In genomic region chr19:13053761-13054604, GRCh38 we compare ENCODE assay signal across 8 cellular contexts. TPM values are rescaled to one million over a fixed set of nuclear protein-coding genes. Genes with fewer than 3 reads are reported as not detected.
A peak's percentile ranks its signal among the peaks of the same experiment; 100 is the strongest.
DNase-seq lines count a peak whose midpoint lies in the region; ATAC-seq, FAIRE-seq and TF ChIP-seq lines count a peak whose summit lies in the region.

No MANE protein-coding gene starts in this region.

- peak; percentile 88 to 91 for TF ChIP-seq EP300 in HepG2 (IDR thresholded peaks at IDR 0.05; ENCODE audit: low read depth in 2 of 2, low read length in 2 of 2)
- TF ChIP-seq EP300 in HepG2 (CRISPR knock-in tag; IDR thresholded peaks at IDR 0.05; ENCODE audit: borderline replicate concordance): peak; percentile 88

- H3K27me3 ChIP-seq in HepG2 (ENCODE audit: control insufficient read depth in 1 of 2, insufficient read depth in 2 of 2, low read length in 2 of 2) (no peaks in the 10 kb centered on the region), thyroid gland (no peaks in the 10 kb centered on the region)

- peak overlapping the region; percentile 81 for H3K4me2 ChIP-seq in HepG2 (ENCODE audit: low read depth, low read length)

- peaks cover 24% of the 10 kb centered on the region for H3K79me2 ChIP-seq in HepG2 (ENCODE audit: insufficient read depth, low read length)

- H4K20me1 ChIP-seq in HepG2 (ENCODE audit: insufficient read depth, low read length): peaks cover 10% of the 10 kb centered on the region

- peak; percentile 84 for ATAC-seq in HepG2

- peak; percentile 86 for DNase-seq in HuH-7 (ENCODE audit: low spot score)
- DNase-seq in HepG2 (ENCODE audit: low spot score): peak; percentile 97
- DNase-seq in thyroid gland: peak; percentile 95 to 97
- no peak for DNase-seq in cerebellar nuclear complex (lab: John Stamatoyannopoulos, UW)
- no peak for DNase-seq in NCI-H1436 (lab: John Stamatoyannopoulos, UW)
- DNase-seq in putamen (ENCODE audit: low spot score): no peak
- no peak for DNase-seq in NK-92 treated with Interleukin-12 subunit alpha and Interleukin-12 subunit beta, amount 100 ng/mL, for 24 hours (lab: John Stamatoyannopoulos, UW)

- CTCF ChIA-PET in HepG2 (lab: Yijun Ruan, JAX; ENCODE audit: low intra/inter-chr PET ratio, low total read pairs): no interaction called here

- no peaks in the 10 kb centered on the region for H3K9me3 ChIP-seq in HepG2 (ENCODE audit: low read length)
- H3K9me3 ChIP-seq in thyroid gland: no peaks in the 10 kb centered on the region

- peak; percentile 34; the same call in 1 of the 2 replicates for TF ChIP-seq RAD21 in HepG2 (CRISPR knock-in tag; IDR thresholded peaks at IDR 0.05)

- H3K4me1 ChIP-seq in HepG2 (ENCODE audit: insufficient read depth, low read length): peaks cover 90% of the 10 kb centered on the region
- peaks cover 90 to 95% of the 10 kb centered on the region in 2 donors for H3K4me1 ChIP-seq in thyroid gland

- WGBS in HepG2 (ENCODE audit: low lambda C conversion rate): 7% methylated on average over 12 of the region's 16 CpGs
- 15 to 31% methylated on average over 10 to 13 of the region's 16 CpGs for WGBS in thyroid gland, 2 donors

- H3K36me3 ChIP-seq in HepG2 (replicated peaks in 1 of 2; ENCODE audit: control insufficient read depth in 1 of 2, insufficient read depth in 2 of 2, low read length in 2 of 2) (no peaks in the 10 kb centered on the region), thyroid gland (no peaks in the 10 kb centered on the region)

- H2AFZ ChIP-seq in HepG2 (ENCODE audit: low read length): no peak overlapping the region

- TF ChIP-seq CTCF in HepG2 (CRISPR knock-in tag; IDR thresholded peaks at IDR 0.05): no peak; the same call in 1 of the 2 replicates
- no peak for TF ChIP-seq CTCF in thyroid gland (IDR thresholded peaks at IDR 0.05)

- H3K4me3 ChIP-seq in HepG2 (replicated peaks in 1 of 3; ENCODE audit: insufficient read depth in 1 of 3, low read depth in 2 of 3, low read length in 3 of 3) (peak overlapping the region in 1 of 3 experiments; percentile 45; a peak in 2 of 6 replicates), thyroid gland (replicated peaks in 1 of 3) (no peak overlapping the region)

- POLR2A ChIA-PET in HepG2 (lab: Yijun Ruan, JAX): interaction anchor here (0.8 to 7.1 kb wide), 24 partner anchors 10 to 116 kb away, joined by 3 to 121 read pairs (median 6); partner anchors contain the start of genes CALR, IER2 and STX10

- intact Hi-C loops in HepG2 (cut with micrococcal nuclease; ENCODE audit: unreplicated experiment) (no loop called here), thyroid gland (cut with DNase I) (no loop called here)

- TSS peak; percentile 84 for BruUV-seq in HepG2 (replicated peaks; lab: Mats Ljungman, UMichigan)

- TF ChIP-seq POLR2A in HepG2 (IDR thresholded peaks at IDR 0.05; ENCODE audit: insufficient read depth in 1 of 2, low read depth in 2 of 2, low read length in 2 of 2): peak; percentile 46 to 64; a peak in 3 of 4 replicates
- TF ChIP-seq POLR2A in thyroid gland (IDR thresholded peaks at IDR 0.05): peak in 1 of 2 donors; percentile 60

- peak; percentile 99 for FAIRE-seq in HepG2 (lab: Jason Lieb, UNC)

- in situ Hi-C loops in HepG2 (cut with HindIII; ENCODE audit: extremely low pct_ligation_motif_present, low pct_unique_long_range_greater_than_20kb): no loop called here

- peak overlapping the region; percentile 75 for H3K9ac ChIP-seq in HepG2 (ENCODE audit: insufficient read depth, low read depth, low read length)

- H3K27ac ChIP-seq in cingulate gyrus (ENCODE audit: low read depth, low read length): peak overlapping the region; percentile 92
- peak overlapping the region; percentile 91 for H3K27ac ChIP-seq in HepG2 (ENCODE audit: extremely low read length, insufficient read depth, low read length)
- H3K27ac ChIP-seq in thyroid gland: peak overlapping the region; percentile 100

TF ChIP-seq in HepG2, 621 proteins besides CTCF, POLR2A, EP300 and RAD21 (continues in another document):
- no peak for TF ChIP-seq ZNF24 (IDR thresholded peaks at IDR 0.05)
- TF ChIP-seq REST (IDR thresholded peaks at IDR 0.05; ENCODE audit: borderline replicate concordance in 1 of 2, low read depth in 1 of 2, low read length in 2 of 2): peak in 1 of 2 experiments; percentile 24; a peak in 1 of 4 replicates
- TF ChIP-seq SRSF1 (optimal IDR thresholded peaks at IDR 0.05; ENCODE audit: low read depth, low read length): peak; percentile 87
- TF ChIP-seq MYC (CRISPR knock-in tag; IDR thresholded peaks at IDR 0.05; ENCODE audit: borderline replicate concordance): peak; percentile 71; the same call in 1 of the 2 replicates
- TF ChIP-seq ZNF652 (CRISPR knock-in tag; IDR thresholded peaks at IDR 0.05; ENCODE audit: borderline replicate concordance, low read depth): 0 out of 2 replicates have a peak, but pooled peaks have one; percentile 12

RNA-seq across cellular contexts. Expression of gene LYL1, which starts 48.7 kb away (rescaled TPM):
- total RNA-seq in HepG2 (2016; rRNA removed; fragmentation: Illumina TruSeq; extraction: Trizol) (0.69 and 0.75 TPM in 2 replicates), thyroid gland (10 to 100 TPM in 1 of 4 donors, 1 to 10 TPM in 3; 4.2 to 10.9 (median 7.7) TPM)
- total RNA-seq in HepG2 (2016; cell fraction: cytosol; rRNA removed; fragmentation: Illumina TruSeq; extraction: Trizol; ENCODE audit: low read depth): 0.79 and 0.91 TPM in 2 replicates
- total RNA-seq in HepG2 (2016; cell fraction: insoluble cytoplasmic fraction; rRNA removed; fragmentation: Illumina TruSeq; extraction: Trizol): 0.40 and 0.97 TPM in 2 replicates
- 0.74 and 0.90 TPM in 2 replicates for total RNA-seq in HepG2 (2016; cell fraction: membrane; rRNA removed; fragmentation: Illumina TruSeq; extraction: Trizol)
- 0.31 and 0.75 TPM in 2 replicates for total RNA-seq in HepG2 (2016; cell fraction: nucleus; rRNA removed; fragmentation: Illumina TruSeq; extraction: Trizol)
- 0.72 and 0.92 TPM in 2 replicates for polyA plus RNA-seq in HepG2 (2011; rRNA removed)
- 0.71 and 1.6 TPM in 2 replicates for polyA plus RNA-seq in HepG2 (2011; cell fraction: cytosol; rRNA removed)
- 2.0 and 2.6 TPM in 2 replicates for polyA plus RNA-seq in HepG2 (2011; cell fraction: nucleus; rRNA removed)
- 0.31 and 0.32 TPM in 2 replicates for polyA plus RNA-seq in HepG2 (2012)
- polyA plus RNA-seq in HepG2 (2016; cell fraction: cytosol; fragmentation: Illumina TruSeq; extraction: Trizol; ENCODE audit: low read depth): 0.57 and 0.66 TPM in 2 replicates
- 0.51 and 0.59 TPM in 2 replicates for polyA plus RNA-seq in HepG2 (2016; cell fraction: insoluble cytoplasmic fraction; fragmentation: Illumina TruSeq; extraction: Trizol; ENCODE audit: low read depth)
- polyA plus RNA-seq in HepG2 (2016; cell fraction: membrane; fragmentation: Illumina TruSeq; extraction: Trizol; ENCODE audit: low read depth): 0.76 and 0.86 TPM in 2 replicates
- polyA plus RNA-seq in HepG2 (2016; cell fraction: nucleus; fragmentation: Illumina TruSeq; extraction: Trizol; ENCODE audit: insufficient read depth, low read depth): 0.93 and 1.5 TPM in 2 replicates
- polyA minus RNA-seq in HepG2 (2011; rRNA and poly(A)+ RNA removed; ENCODE audit: low replicate concordance): 0.09 and 1.9 TPM in 2 replicates
- 0.49 and 0.70 TPM in 2 replicates for polyA minus RNA-seq in HepG2 (2011; cell fraction: cytosol; rRNA and poly(A)+ RNA removed)
- polyA minus RNA-seq in HepG2 (2011; cell fraction: nucleus; rRNA and poly(A)+ RNA removed): 0.64 and 1.1 TPM in 2 replicates

RNA-seq across cellular contexts. Expression of gene NFIX, which starts 58.7 kb away (rescaled TPM):
- 5.4 and 5.6 TPM in 2 replicates for total RNA-seq in HepG2 (2016; rRNA removed; fragmentation: Illumina TruSeq; extraction: Trizol)
- total RNA-seq in HepG2 (2016; cell fraction: cytosol; rRNA removed; fragmentation: Illumina TruSeq; extraction: Trizol; ENCODE audit: low read depth): 16.3 and 20.2 TPM in 2 replicates
- total RNA-seq in HepG2 (2016; cell fraction: insoluble cytoplasmic fraction; rRNA removed; fragmentation: Illumina TruSeq; extraction: Trizol): 4.6 and 4.7 TPM in 2 replicates
- total RNA-seq in HepG2 (2016; cell fraction: membrane; rRNA removed; fragmentation: Illumina TruSeq; extraction: Trizol): 6.7 and 9.2 TPM in 2 replicates
- total RNA-seq in HepG2 (2016; cell fraction: nucleus; rRNA removed; fragmentation: Illumina TruSeq; extraction: Trizol): 4.9 and 6.0 TPM in 2 replicates
- 3.0 and 3.4 TPM in 2 replicates for polyA plus RNA-seq in HepG2 (2011; rRNA removed)
- polyA plus RNA-seq in HepG2 (2011; cell fraction: cytosol; rRNA removed): 1.4 and 1.6 TPM in 2 replicates
- polyA plus RNA-seq in HepG2 (2011; cell fraction: nucleus; rRNA removed): 11.0 and 14.0 TPM in 2 replicates
- polyA plus RNA-seq in HepG2 (2012): 9.0 and 12.2 TPM in 2 replicates
- polyA plus RNA-seq in HepG2 (2016; cell fraction: cytosol; fragmentation: Illumina TruSeq; extraction: Trizol; ENCODE audit: low read depth): 0.70 and 0.93 TPM in 2 replicates
- 8.8 and 11.9 TPM in 2 replicates for polyA plus RNA-seq in HepG2 (2016; cell fraction: insoluble cytoplasmic fraction; fragmentation: Illumina TruSeq; extraction: Trizol; ENCODE audit: low read depth)
- 3.1 and 4.9 TPM in 2 replicates for polyA plus RNA-seq in HepG2 (2016; cell fraction: membrane; fragmentation: Illumina TruSeq; extraction: Trizol; ENCODE audit: low read depth)
- polyA plus RNA-seq in HepG2 (2016; cell fraction: nucleus; fragmentation: Illumina TruSeq; extraction: Trizol; ENCODE audit: insufficient read depth, low read depth): 14.6 and 14.7 TPM in 2 replicates
- 0.82 and 6.2 TPM in 2 replicates for polyA minus RNA-seq in HepG2 (2011; rRNA and poly(A)+ RNA removed; ENCODE audit: low replicate concordance)
- polyA minus RNA-seq in HepG2 (2011; cell fraction: cytosol; rRNA and poly(A)+ RNA removed): 5.0 and 6.2 TPM in 2 replicates
- 6.8 and 7.7 TPM in 2 replicates for polyA minus RNA-seq in HepG2 (2011; cell fraction: nucleus; rRNA and poly(A)+ RNA removed)
- 10 to 100 TPM; 38.8 to 70.2 (median 62.4) TPM for total RNA-seq in thyroid gland

Comparison
In these comparisons a context has a peak if more than half of its experiments do, and no peak if none do; other contexts are left out.
1. DNase-seq: peak in HuH-7 (single experiment), HepG2 (single experiment) and thyroid gland (2 of 2); none in cerebellar nuclear complex (0 of 2), NCI-H1436 (single experiment), putamen (single experiment) and NK-92 treated with Interleukin-12 subunit alpha and Interleukin-12 subunit beta, amount 100 ng/mL, for 24 hours (single experiment).
2. Peak in every context shown above with its lines, with median percentiles within 50 percentile points of each other: H3K27ac ChIP-seq.